Comparison of ENCODE assay signal across 1 cellular context in the genomic region with DNA sequence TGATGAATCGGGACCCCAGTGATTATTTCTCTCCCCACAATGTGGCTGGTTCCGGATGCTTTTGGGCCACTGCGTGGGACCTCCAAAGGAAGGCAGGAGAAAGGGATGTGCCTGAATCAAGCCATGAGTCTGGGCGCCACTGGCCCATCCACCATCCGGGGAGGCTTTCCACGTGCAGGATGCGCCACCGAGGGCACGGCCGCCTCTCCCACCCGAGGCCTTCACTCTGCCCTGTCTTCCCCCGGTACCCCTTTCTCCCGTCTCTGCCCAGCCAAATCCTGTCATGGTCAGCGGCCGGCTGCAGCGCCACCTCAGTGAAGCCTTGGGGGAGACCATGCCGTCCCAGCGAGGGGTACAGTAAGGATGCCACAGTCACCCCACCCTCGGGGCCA.
TF ChIP-seq lines count a peak whose summit lies in the region.

No MANE protein-coding gene starts in this region.

TF ChIP-seq in GM12878, 131 proteins besides CTCF, POLR2A, EP300 and RAD21:
- TF ChIP-seq CHD4 (IDR thresholded peaks at IDR 0.05) (no peak), FOS (IDR thresholded peaks at IDR 0.05; ENCODE audit: borderline replicate concordance, extremely low read depth, insufficient read length) (no peak), RAD51 (IDR thresholded peaks at IDR 0.05) (no peak), NBN (IDR thresholded peaks at IDR 0.05) (peak; percentile 46; the same call in 1 of the 2 replicates), IKZF1 (conservative IDR thresholded peaks at IDR 0.05) (peak; percentile 39), CREM (IDR thresholded peaks at IDR 0.05; ENCODE audit: low read depth) (peak; percentile 17; the same call in 1 of the 2 replicates), ZBTB33 (IDR thresholded peaks at IDR 0.05) (peak; percentile 75; the same call in 1 of the 2 replicates), ZZZ3 (IDR thresholded peaks at IDR 0.05; ENCODE audit: control insufficient read depth, insufficient read length, low read depth) (no peak), BRCA1 (IDR thresholded peaks at IDR 0.05; ENCODE audit: low read depth, low read length) (no peak), RB1 (IDR thresholded peaks at IDR 0.05; ENCODE audit: borderline replicate concordance) (no peak), SMAD5 (IDR thresholded peaks at IDR 0.05; ENCODE audit: low read depth) (no peak), HDGF (IDR thresholded peaks at IDR 0.05) (peak; percentile 86), ATF7 (IDR thresholded peaks at IDR 0.05; ENCODE audit: low read depth) (0 out of 2 replicates have a peak, but pooled peaks have one; percentile 9), BHLHE40 (IDR thresholded peaks at IDR 0.05; ENCODE audit: borderline replicate concordance in 1 of 2, low read depth in 2 of 2, low read length in 1 of 2) (0 out of 4 replicates have a peak, but pooled peaks of 1 of the 2 experiments have one; percentile 7), CHD2 (IDR thresholded peaks at IDR 0.05; ENCODE audit: borderline replicate concordance, low read depth, low read length) (peak; percentile 11; the same call in 1 of the 2 replicates), CREB1 (IDR thresholded peaks at IDR 0.05; ENCODE audit: low read depth) (no peak), POLR2AphosphoS5 (IDR thresholded peaks at IDR 0.05; ENCODE audit: low read length) (peak; percentile 59), LARP7 (IDR thresholded peaks at IDR 0.05) (peak; percentile 64), GATAD2B (conservative IDR thresholded peaks at IDR 0.05; ENCODE audit: low read depth) (0 out of 2 replicates have a peak, but pooled peaks have one; percentile 44)
- TF ChIP-seq, protein P1, sequence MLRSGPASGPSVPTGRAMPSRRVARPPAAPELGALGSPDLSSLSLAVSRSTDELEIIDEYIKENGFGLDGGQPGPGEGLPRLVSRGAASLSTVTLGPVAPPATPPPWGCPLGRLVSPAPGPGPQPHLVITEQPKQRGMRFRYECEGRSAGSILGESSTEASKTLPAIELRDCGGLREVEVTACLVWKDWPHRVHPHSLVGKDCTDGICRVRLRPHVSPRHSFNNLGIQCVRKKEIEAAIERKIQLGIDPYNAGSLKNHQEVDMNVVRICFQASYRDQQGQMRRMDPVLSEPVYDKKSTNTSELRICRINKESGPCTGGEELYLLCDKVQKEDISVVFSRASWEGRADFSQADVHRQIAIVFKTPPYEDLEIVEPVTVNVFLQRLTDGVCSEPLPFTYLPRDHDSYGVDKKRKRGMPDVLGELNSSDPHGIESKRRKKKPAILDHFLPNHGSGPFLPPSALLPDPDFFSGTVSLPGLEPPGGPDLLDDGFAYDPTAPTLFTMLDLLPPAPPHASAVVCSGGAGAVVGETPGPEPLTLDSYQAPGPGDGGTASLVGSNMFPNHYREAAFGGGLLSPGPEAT (IDR thresholded peaks at IDR 0.05; ENCODE audit: low read depth), result no peak
- TF ChIP-seq, protein P2, sequence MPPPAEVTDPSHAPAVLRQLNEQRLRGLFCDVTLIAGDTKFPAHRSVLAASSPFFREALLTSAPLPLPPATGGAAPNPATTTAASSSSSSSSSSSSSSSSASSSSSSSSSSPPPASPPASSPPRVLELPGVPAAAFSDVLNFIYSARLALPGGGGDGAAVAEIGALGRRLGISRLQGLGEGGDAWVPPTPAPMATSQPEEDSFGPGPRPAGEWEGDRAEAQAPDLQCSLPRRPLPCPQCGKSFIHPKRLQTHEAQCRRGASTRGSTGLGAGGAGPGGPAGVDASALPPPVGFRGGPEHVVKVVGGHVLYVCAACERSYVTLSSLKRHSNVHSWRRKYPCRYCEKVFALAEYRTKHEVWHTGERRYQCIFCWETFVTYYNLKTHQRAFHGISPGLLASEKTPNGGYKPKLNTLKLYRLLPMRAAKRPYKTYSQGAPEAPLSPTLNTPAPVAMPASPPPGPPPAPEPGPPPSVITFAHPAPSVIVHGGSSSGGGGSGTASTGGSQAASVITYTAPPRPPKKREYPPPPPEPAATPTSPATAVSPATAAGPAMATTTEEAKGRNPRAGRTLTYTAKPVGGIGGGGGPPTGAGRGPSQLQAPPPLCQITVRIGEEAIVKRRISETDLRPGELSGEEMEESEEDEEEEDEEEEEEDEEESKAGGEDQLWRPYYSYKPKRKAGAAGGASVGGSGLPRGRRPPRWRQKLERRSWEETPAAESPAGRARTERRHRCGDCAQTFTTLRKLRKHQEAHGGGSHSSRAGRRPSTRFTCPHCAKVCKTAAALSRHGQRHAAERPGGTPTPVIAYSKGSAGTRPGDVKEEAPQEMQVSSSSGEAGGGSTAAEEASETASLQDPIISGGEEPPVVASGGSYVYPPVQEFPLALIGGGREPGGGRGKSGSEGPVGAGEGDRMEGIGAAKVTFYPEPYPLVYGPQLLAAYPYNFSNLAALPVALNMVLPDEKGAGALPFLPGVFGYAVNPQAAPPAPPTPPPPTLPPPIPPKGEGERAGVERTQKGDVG (CRISPR knock-in tag; IDR thresholded peaks at IDR 0.05), result 0 out of 2 replicates have a peak, but pooled peaks have one; percentile 48
- TF ChIP-seq, protein P3, sequence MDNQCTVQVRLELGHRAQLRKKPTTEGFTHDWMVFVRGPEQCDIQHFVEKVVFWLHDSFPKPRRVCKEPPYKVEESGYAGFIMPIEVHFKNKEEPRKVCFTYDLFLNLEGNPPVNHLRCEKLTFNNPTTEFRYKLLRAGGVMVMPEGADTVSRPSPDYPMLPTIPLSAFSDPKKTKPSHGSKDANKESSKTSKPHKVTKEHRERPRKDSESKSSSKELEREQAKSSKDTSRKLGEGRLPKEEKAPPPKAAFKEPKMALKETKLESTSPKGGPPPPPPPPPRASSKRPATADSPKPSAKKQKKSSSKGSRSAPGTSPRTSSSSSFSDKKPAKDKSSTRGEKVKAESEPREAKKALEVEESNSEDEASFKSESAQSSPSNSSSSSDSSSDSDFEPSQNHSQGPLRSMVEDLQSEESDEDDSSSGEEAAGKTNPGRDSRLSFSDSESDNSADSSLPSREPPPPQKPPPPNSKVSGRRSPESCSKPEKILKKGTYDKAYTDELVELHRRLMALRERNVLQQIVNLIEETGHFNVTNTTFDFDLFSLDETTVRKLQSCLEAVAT (IDR thresholded peaks at IDR 0.05), result peak; percentile 79
- TF ChIP-seq, protein P4, sequence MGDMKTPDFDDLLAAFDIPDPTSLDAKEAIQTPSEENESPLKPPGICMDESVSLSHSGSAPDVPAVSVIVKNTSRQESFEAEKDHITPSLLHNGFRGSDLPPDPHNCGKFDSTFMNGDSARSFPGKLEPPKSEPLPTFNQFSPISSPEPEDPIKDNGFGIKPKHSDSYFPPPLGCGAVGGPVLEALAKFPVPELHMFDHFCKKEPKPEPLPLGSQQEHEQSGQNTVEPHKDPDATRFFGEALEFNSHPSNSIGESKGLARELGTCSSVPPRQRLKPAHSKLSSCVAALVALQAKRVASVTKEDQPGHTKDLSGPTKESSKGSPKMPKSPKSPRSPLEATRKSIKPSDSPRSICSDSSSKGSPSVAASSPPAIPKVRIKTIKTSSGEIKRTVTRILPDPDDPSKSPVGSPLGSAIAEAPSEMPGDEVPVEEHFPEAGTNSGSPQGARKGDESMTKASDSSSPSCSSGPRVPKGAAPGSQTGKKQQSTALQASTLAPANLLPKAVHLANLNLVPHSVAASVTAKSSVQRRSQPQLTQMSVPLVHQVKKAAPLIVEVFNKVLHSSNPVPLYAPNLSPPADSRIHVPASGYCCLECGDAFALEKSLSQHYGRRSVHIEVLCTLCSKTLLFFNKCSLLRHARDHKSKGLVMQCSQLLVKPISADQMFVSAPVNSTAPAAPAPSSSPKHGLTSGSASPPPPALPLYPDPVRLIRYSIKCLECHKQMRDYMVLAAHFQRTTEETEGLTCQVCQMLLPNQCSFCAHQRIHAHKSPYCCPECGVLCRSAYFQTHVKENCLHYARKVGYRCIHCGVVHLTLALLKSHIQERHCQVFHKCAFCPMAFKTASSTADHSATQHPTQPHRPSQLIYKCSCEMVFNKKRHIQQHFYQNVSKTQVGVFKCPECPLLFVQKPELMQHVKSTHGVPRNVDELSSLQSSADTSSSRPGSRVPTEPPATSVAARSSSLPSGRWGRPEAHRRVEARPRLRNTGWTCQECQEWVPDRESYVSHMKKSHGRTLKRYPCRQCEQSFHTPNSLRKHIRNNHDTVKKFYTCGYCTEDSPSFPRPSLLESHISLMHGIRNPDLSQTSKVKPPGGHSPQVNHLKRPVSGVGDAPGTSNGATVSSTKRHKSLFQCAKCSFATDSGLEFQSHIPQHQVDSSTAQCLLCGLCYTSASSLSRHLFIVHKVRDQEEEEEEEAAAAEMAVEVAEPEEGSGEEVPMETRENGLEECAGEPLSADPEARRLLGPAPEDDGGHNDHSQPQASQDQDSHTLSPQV (IDR thresholded peaks at IDR 0.05), result 0 out of 2 replicates have a peak, but pooled peaks have one; percentile 11
- TF ChIP-seq, protein P5, sequence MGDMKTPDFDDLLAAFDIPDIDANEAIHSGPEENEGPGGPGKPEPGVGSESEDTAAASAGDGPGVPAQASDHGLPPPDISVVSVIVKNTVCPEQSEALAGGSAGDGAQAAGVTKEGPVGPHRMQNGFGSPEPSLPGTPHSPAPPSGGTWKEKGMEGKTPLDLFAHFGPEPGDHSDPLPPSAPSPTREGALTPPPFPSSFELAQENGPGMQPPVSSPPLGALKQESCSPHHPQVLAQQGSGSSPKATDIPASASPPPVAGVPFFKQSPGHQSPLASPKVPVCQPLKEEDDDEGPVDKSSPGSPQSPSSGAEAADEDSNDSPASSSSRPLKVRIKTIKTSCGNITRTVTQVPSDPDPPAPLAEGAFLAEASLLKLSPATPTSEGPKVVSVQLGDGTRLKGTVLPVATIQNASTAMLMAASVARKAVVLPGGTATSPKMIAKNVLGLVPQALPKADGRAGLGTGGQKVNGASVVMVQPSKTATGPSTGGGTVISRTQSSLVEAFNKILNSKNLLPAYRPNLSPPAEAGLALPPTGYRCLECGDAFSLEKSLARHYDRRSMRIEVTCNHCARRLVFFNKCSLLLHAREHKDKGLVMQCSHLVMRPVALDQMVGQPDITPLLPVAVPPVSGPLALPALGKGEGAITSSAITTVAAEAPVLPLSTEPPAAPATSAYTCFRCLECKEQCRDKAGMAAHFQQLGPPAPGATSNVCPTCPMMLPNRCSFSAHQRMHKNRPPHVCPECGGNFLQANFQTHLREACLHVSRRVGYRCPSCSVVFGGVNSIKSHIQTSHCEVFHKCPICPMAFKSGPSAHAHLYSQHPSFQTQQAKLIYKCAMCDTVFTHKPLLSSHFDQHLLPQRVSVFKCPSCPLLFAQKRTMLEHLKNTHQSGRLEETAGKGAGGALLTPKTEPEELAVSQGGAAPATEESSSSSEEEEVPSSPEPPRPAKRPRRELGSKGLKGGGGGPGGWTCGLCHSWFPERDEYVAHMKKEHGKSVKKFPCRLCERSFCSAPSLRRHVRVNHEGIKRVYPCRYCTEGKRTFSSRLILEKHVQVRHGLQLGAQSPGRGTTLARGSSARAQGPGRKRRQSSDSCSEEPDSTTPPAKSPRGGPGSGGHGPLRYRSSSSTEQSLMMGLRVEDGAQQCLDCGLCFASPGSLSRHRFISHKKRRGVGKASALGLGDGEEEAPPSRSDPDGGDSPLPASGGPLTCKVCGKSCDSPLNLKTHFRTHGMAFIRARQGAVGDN (IDR thresholded peaks at IDR 0.05), result peak; percentile 68; the same call in 1 of the 2 replicates
